In genomic region chr18:27771571-27771970, GRCh38 we compare ENCODE assay signal across 21 cellular contexts.
DNase-seq lines count a peak whose midpoint lies in the region; ATAC-seq, FAIRE-seq and TF ChIP-seq lines count a peak whose summit lies in the region.
"Had no signal": no experiment of that assay in that cellular context is flagged by ENCODE, and none has a peak within 500 bp of the region (broad histone marks: within the 10 kb centered on the region; RNA-seq: fewer than 3 reads in every experiment).

No MANE protein-coding gene starts in this region.

- H3K9me3 Mint-ChIP-seq in astrocyte (ENCODE audit: unreplicated experiment) = peaks cover 3% of the 10 kb centered on the region
- H3K9me3 Mint-ChIP-seq in CD4-positive, alpha-beta T cell = peaks cover 7% of the 10 kb centered on the region
- H3K9me3 Mint-ChIP-seq: H9 had no signal

- no peak for TF ChIP-seq CTCF in astrocyte (IDR thresholded peaks at IDR 0.05; ENCODE audit: insufficient read depth, low read depth, low read length)
- no peak for TF ChIP-seq CTCF in CD4-positive, alpha-beta T cell (IDR thresholded peaks at IDR 0.05)

- no peaks in the 10 kb centered on the region for H3K27me3 ChIP-seq in astrocyte (ENCODE audit: insufficient read depth, low read length)
- no peaks in the 10 kb centered on the region for H3K27me3 ChIP-seq in CD4-positive, alpha-beta T cell (ENCODE audit: control insufficient read depth, insufficient read depth, low read length)
- H3K27me3 ChIP-seq: BE2C had no signal

- no peaks in the 10 kb centered on the region for H3K36me3 Mint-ChIP-seq in astrocyte (ENCODE audit: low read depth, unreplicated experiment)
- no peaks in the 10 kb centered on the region for H3K36me3 Mint-ChIP-seq in CD4-positive, alpha-beta T cell (ENCODE audit: low read depth)
- H3K36me3 Mint-ChIP-seq: CD4-positive, CD25-positive, alpha-beta regulatory T cell had no signal

- no peak overlapping the region for H3K4me3 ChIP-seq in astrocyte (ENCODE audit: insufficient read depth, low read depth, low read length)
- H3K4me3 ChIP-seq in skeletal muscle cell (ENCODE audit: low read depth, low read length) = no peak overlapping the region

- no peak overlapping the region for H3K9ac ChIP-seq in astrocyte (ENCODE audit: low read length)

- no peak overlapping the region for H3K27ac ChIP-seq in astrocyte (ENCODE audit: low read depth, low read length)
- H3K27ac ChIP-seq in CD4-positive, alpha-beta T cell (ENCODE audit: low read depth, low read length) = no peak overlapping the region
- H3K27ac ChIP-seq: HL-60 had no signal

- no peak overlapping the region for H3K27ac Mint-ChIP-seq in astrocyte (ENCODE audit: unreplicated experiment)
- no peak overlapping the region for H3K27ac Mint-ChIP-seq in CD4-positive, alpha-beta T cell
- H3K27ac Mint-ChIP-seq: CD4-positive, CD25-positive, alpha-beta regulatory T cell; H9 had no signal

- no peak overlapping the region for H3K4me3 Mint-ChIP-seq in astrocyte (ENCODE audit: unreplicated experiment)
- H3K4me3 Mint-ChIP-seq in CD4-positive, alpha-beta T cell = no peak overlapping the region
- H3K4me3 Mint-ChIP-seq: CD4-positive, CD25-positive, alpha-beta regulatory T cell; H9 had no signal

- intact Hi-C loops in CD4-positive, alpha-beta T cell (cut with DNase I, micrococcal nuclease) = loop anchor here in 1 of 2 experiments (10.0 kb wide), 1 partner anchor 63 kb away; no protein-coding TSS in a partner anchor

- DNase-seq in EL (peak; percentile 60), astrocyte (ENCODE audit: low read depth) (peak; percentile 5), glomerular visceral epithelial cell (ENCODE audit: extremely low spot score) (peak; percentile 9), skeletal muscle cell (ENCODE audit: low read depth) (peak; percentile 7), NCI-H2029 treated with DMSO at 0.1 percent for 48 hours (lab: John Stamatoyannopoulos, UW) (no peak), retina (no peak)
- DNase-seq in CD4-positive, alpha-beta T cell = no peak
- DNase-seq: ACHN; BE2C; C1 segment of cervical spinal cord; CD4-positive, CD25-positive, alpha-beta regulatory T cell; DMS153; DMS79; H9 had no signal

- no peaks in the 10 kb centered on the region for H3K27me3 Mint-ChIP-seq in astrocyte (ENCODE audit: low read depth, unreplicated experiment)
- no peaks in the 10 kb centered on the region for H3K27me3 Mint-ChIP-seq in CD4-positive, alpha-beta T cell
- H3K27me3 Mint-ChIP-seq: CD4-positive, CD25-positive, alpha-beta regulatory T cell had no signal

- POLR2A ChIA-PET in CD4-positive, alpha-beta T cell (lab: Charles Lee) = no interaction called here

- H3K4me2 ChIP-seq in astrocyte (ENCODE audit: low read length) = no peak overlapping the region

- FAIRE-seq in astrocyte (lab: Jason Lieb, UNC) = peak; percentile 9
- FAIRE-seq: A204.1, G401.6, GM12891, GM19239, H1 had no signal

- no peaks in the 10 kb centered on the region for H4K20me1 ChIP-seq in astrocyte (ENCODE audit: insufficient read depth, low read length)

- H3K9me3 ChIP-seq in astrocyte (ENCODE audit: insufficient read depth, low read depth, low read length) = no peaks in the 10 kb centered on the region
- peaks cover 7% of the 10 kb centered on the region for H3K9me3 ChIP-seq in CD4-positive, alpha-beta T cell (ENCODE audit: control insufficient read depth, low read length)
- H3K9me3 ChIP-seq: BE2C had no signal

- H3K36me3 ChIP-seq in astrocyte (ENCODE audit: insufficient read depth, low read length) = no peaks in the 10 kb centered on the region
- H3K36me3 ChIP-seq: BE2C had no signal

- no peaks in the 10 kb centered on the region for H3K4me1 ChIP-seq in astrocyte (ENCODE audit: insufficient read depth, low read length)
- H3K4me1 ChIP-seq: BE2C had no signal

- peaks cover 14% of the 10 kb centered on the region for H3K4me1 Mint-ChIP-seq in astrocyte (ENCODE audit: low read depth, unreplicated experiment)
- H3K4me1 Mint-ChIP-seq in CD4-positive, alpha-beta T cell (ENCODE audit: low read depth) = no peaks in the 10 kb centered on the region
- H3K4me1 Mint-ChIP-seq: CD4-positive, CD25-positive, alpha-beta regulatory T cell had no signal

- H2AFZ ChIP-seq in astrocyte (ENCODE audit: low read depth, low read length) = no peak overlapping the region

- no peak for ATAC-seq in HG03521 (IDR thresholded peaks at IDR 0.05; ENCODE audit: unreplicated experiment)
- ATAC-seq in CD4-positive, alpha-beta T cell (ENCODE audit: poor library complexity) = no peak

- H3K79me2 ChIP-seq in astrocyte (ENCODE audit: insufficient read depth, low read length) = no peaks in the 10 kb centered on the region

- CTCF ChIA-PET in CD4-positive, alpha-beta T cell (lab: Charles Lee) = no interaction called here

Comparison
In these comparisons a context has a peak if more than half of its experiments do, and no peak if none do; other contexts are left out.
1. DNase-seq: peak in EL (single experiment), astrocyte (single experiment), glomerular visceral epithelial cell (single experiment) and skeletal muscle cell (single experiment); none in NCI-H2029 treated with DMSO at 0.1 percent for 48 hours (single experiment), retina (single experiment) and CD4-positive, alpha-beta T cell (0 of 10).